1 cellular context compared by ENCODE assay signal in the genomic region with DNA sequence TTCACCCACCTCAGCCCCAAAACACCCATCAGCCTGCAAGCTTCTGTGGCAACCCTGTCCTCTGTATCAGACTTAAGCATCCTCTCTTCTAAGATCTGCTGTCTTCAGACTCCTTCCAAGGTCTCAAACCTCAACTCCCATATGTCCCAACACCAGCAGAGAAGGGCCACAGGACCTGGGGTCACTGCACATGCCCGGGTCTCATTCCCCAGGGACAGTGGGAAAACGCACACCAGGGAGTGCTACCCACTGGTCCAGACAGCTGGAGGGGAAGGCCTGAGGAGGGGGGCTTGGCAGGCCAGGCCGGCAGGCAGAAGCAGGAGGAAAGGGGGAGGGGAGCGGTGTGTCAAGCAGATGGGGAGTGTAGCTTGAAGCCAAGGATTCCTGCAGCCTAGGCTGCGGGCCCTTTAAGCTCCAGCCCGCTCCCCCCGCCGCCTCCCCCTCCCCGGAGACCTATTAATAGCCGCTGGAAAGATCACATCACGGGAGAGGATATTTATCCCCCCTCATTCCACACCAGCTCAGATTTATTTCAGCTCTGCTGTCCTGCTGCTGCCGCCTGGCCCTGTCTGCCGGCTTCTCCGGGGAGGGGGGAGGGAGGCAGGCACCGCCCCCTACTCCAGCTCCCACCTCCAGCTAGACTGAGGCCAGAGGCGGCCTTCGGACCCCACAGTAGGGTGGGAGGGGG.
TF ChIP-seq lines count a peak whose summit lies in the region.

No MANE protein-coding gene starts in this region.

TF ChIP-seq in HEK293, 187 proteins besides CTCF, POLR2A, EP300 and RAD21 (continued from another document and continues in another):
- TF ChIP-seq, protein P1, sequence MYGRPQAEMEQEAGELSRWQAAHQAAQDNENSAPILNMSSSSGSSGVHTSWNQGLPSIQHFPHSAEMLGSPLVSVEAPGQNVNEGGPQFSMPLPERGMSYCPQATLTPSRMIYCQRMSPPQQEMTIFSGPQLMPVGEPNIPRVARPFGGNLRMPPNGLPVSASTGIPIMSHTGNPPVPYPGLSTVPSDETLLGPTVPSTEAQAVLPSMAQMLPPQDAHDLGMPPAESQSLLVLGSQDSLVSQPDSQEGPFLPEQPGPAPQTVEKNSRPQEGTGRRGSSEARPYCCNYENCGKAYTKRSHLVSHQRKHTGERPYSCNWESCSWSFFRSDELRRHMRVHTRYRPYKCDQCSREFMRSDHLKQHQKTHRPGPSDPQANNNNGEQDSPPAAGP (tag by site-specific recombination; IDR thresholded peaks at IDR 0.05) = 0 out of 2 replicates have a peak, but pooled peaks have one; percentile 35
- TF ChIP-seq ZNF292 (tag by site-specific recombination; IDR thresholded peaks at IDR 0.05; ENCODE audit: borderline replicate concordance, low read depth) (no peak), SETDB1 (IDR thresholded peaks at IDR 0.05; ENCODE audit: insufficient read length, low read length) (no peak), BCL11B (tag by site-specific recombination; IDR thresholded peaks at IDR 0.05; ENCODE audit: low read depth) (no peak), ZSCAN23 (tag by site-specific recombination; IDR thresholded peaks at IDR 0.05) (no peak; the same call in 1 of the 2 replicates), SALL2 (tag by site-specific recombination; IDR thresholded peaks at IDR 0.05; ENCODE audit: borderline replicate concordance) (no peak), KLF1 (tag by site-specific recombination; IDR thresholded peaks at IDR 0.05) (no peak), ZNF660 (tag by site-specific recombination; IDR thresholded peaks at IDR 0.05) (no peak), ZNF174 (tag by site-specific recombination; IDR thresholded peaks at IDR 0.05) (no peak), ZNF202 (tag by site-specific recombination; IDR thresholded peaks at IDR 0.05; ENCODE audit: borderline replicate concordance) (no peak), MYNN (tag by site-specific recombination; IDR thresholded peaks at IDR 0.05; ENCODE audit: borderline replicate concordance) (no peak), ZNF341 (tag by site-specific recombination; IDR thresholded peaks at IDR 0.05; ENCODE audit: low read depth) (peak; percentile 79), KLF7 (tag by site-specific recombination; IDR thresholded peaks at IDR 0.05; ENCODE audit: borderline replicate concordance) (no peak), ZBTB21 (tag by site-specific recombination; IDR thresholded peaks at IDR 0.05) (no peak), YY1 (tag by site-specific recombination; IDR thresholded peaks at IDR 0.05) (no peak), ZNF596 (tag by site-specific recombination; IDR thresholded peaks at IDR 0.05) (no peak), ZNF610 (tag by site-specific recombination; IDR thresholded peaks at IDR 0.05; ENCODE audit: borderline replicate concordance) (no peak), KLF16 (tag by site-specific recombination; IDR thresholded peaks at IDR 0.05) (no peak), ZNF37A (tag by site-specific recombination; IDR thresholded peaks at IDR 0.05) (no peak), ZNF558 (tag by site-specific recombination; IDR thresholded peaks at IDR 0.05) (no peak), ZNF335 (tag by site-specific recombination; conservative IDR thresholded peaks at IDR 0.05) (no peak), IKZF3 (tag by site-specific recombination; IDR thresholded peaks at IDR 0.05) (peak; percentile 47), ZNF571 (tag by site-specific recombination; IDR thresholded peaks at IDR 0.05) (no peak), ZEB2 (tag by site-specific recombination; IDR thresholded peaks at IDR 0.05) (peak; percentile 40; the same call in 1 of the 2 replicates), ZNF133 (tag by site-specific recombination; IDR thresholded peaks at IDR 0.05) (no peak), RBAK (tag by site-specific recombination; IDR thresholded peaks at IDR 0.05) (no peak), ZNF140 (tag by site-specific recombination; IDR thresholded peaks at IDR 0.05) (no peak), MEIS1 (CRISPR knock-in tag; IDR thresholded peaks at IDR 0.05; ENCODE audit: borderline replicate concordance) (no peak), ZNF366 (tag by site-specific recombination; conservative IDR thresholded peaks at IDR 0.05) (peak; percentile 53; the same call in 1 of the 2 replicates), ZNF560 (tag by site-specific recombination; IDR thresholded peaks at IDR 0.05; ENCODE audit: borderline replicate concordance) (no peak), ZNF600 (tag by site-specific recombination; IDR thresholded peaks at IDR 0.05) (peak; percentile 47; the same call in 1 of the 2 replicates), ZBTB7A (tag by site-specific recombination; IDR thresholded peaks at IDR 0.05; ENCODE audit: low read depth) (no peak), ZNF473 (tag by site-specific recombination; IDR thresholded peaks at IDR 0.05) (no peak), ZBTB20 (tag by site-specific recombination; IDR thresholded peaks at IDR 0.05) (peak; percentile 50), ZBTB8A (tag by site-specific recombination; IDR thresholded peaks at IDR 0.05) (no peak), ZNF837 (tag by site-specific recombination; IDR thresholded peaks at IDR 0.05) (no peak), ZNF155 (tag by site-specific recombination; IDR thresholded peaks at IDR 0.05) (no peak), FEZF1 (tag by site-specific recombination; IDR thresholded peaks at IDR 0.05) (no peak), ZNF585B (tag by site-specific recombination; IDR thresholded peaks at IDR 0.05) (no peak)
- TF ChIP-seq, protein P2, sequence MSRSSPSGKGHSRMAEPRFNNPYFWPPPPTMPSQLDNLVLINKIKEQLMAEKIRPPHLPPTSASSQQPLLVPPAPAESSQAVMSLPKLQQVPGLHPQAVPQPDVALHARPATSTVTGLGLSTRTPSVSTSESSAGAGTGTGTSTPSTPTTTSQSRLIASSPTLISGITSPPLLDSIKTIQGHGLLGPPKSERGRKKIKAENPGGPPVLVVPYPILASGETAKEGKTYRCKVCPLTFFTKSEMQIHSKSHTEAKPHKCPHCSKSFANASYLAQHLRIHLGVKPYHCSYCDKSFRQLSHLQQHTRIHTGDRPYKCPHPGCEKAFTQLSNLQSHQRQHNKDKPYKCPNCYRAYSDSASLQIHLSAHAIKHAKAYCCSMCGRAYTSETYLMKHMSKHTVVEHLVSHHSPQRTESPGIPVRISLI (tag by site-specific recombination; IDR thresholded peaks at IDR 0.05) = no peak
- TF ChIP-seq, protein P3, sequence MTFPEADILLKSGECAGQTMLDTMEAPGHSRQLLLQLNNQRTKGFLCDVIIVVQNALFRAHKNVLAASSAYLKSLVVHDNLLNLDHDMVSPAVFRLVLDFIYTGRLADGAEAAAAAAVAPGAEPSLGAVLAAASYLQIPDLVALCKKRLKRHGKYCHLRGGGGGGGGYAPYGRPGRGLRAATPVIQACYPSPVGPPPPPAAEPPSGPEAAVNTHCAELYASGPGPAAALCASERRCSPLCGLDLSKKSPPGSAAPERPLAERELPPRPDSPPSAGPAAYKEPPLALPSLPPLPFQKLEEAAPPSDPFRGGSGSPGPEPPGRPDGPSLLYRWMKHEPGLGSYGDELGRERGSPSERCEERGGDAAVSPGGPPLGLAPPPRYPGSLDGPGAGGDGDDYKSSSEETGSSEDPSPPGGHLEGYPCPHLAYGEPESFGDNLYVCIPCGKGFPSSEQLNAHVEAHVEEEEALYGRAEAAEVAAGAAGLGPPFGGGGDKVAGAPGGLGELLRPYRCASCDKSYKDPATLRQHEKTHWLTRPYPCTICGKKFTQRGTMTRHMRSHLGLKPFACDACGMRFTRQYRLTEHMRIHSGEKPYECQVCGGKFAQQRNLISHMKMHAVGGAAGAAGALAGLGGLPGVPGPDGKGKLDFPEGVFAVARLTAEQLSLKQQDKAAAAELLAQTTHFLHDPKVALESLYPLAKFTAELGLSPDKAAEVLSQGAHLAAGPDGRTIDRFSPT (tag by site-specific recombination; IDR thresholded peaks at IDR 0.05) = no peak
- TF ChIP-seq, protein P4, sequence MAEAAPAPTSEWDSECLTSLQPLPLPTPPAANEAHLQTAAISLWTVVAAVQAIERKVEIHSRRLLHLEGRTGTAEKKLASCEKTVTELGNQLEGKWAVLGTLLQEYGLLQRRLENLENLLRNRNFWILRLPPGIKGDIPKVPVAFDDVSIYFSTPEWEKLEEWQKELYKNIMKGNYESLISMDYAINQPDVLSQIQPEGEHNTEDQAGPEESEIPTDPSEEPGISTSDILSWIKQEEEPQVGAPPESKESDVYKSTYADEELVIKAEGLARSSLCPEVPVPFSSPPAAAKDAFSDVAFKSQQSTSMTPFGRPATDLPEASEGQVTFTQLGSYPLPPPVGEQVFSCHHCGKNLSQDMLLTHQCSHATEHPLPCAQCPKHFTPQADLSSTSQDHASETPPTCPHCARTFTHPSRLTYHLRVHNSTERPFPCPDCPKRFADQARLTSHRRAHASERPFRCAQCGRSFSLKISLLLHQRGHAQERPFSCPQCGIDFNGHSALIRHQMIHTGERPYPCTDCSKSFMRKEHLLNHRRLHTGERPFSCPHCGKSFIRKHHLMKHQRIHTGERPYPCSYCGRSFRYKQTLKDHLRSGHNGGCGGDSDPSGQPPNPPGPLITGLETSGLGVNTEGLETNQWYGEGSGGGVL (tag by site-specific recombination; IDR thresholded peaks at IDR 0.05) = peak; percentile 90
- TF ChIP-seq, protein P5, sequence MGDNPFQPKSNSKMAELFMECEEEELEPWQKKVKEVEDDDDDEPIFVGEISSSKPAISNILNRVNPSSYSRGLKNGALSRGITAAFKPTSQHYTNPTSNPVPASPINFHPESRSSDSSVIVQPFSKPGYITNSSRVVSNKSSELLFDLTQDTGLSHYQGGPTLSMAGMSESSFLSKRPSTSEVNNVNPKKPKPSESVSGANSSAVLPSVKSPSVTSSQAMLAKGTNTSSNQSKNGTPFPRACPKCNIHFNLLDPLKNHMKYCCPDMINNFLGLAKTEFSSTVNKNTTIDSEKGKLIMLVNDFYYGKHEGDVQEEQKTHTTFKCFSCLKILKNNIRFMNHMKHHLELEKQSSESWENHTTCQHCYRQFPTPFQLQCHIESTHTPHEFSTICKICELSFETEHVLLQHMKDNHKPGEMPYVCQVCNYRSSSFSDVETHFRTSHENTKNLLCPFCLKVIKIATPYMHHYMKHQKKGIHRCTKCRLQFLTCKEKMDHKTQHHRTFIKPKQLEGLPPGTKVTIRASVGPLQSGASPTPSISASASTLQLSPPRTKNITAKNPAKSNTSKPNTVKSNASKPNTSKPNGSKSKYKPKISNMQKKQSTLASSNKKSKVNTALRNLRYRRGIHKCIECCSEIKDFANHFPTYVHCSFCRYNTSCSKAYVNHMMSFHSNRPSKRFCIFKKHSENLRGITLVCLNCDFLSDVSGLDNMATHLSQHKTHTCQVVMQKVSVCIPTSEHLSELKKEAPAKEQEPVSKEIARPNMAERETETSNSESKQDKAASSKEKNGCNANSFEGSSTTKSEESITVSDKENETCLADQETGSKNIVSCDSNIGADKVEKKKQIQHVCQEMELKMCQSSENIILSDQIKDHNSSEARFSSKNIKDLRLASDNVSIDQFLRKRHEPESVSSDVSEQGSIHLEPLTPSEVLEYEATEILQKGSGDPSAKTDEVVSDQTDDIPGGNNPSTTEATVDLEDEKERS (tag by site-specific recombination; IDR thresholded peaks at IDR 0.05) = no peak
- TF ChIP-seq, protein P6, sequence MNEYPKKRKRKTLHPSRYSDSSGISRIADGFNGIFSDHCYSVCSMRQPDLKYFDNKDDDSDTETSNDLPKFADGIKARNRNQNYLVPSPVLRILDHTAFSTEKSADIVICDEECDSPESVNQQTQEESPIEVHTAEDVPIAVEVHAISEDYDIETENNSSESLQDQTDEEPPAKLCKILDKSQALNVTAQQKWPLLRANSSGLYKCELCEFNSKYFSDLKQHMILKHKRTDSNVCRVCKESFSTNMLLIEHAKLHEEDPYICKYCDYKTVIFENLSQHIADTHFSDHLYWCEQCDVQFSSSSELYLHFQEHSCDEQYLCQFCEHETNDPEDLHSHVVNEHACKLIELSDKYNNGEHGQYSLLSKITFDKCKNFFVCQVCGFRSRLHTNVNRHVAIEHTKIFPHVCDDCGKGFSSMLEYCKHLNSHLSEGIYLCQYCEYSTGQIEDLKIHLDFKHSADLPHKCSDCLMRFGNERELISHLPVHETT (tag by site-specific recombination; IDR thresholded peaks at IDR 0.05) = no peak
- TF ChIP-seq, protein P7, sequence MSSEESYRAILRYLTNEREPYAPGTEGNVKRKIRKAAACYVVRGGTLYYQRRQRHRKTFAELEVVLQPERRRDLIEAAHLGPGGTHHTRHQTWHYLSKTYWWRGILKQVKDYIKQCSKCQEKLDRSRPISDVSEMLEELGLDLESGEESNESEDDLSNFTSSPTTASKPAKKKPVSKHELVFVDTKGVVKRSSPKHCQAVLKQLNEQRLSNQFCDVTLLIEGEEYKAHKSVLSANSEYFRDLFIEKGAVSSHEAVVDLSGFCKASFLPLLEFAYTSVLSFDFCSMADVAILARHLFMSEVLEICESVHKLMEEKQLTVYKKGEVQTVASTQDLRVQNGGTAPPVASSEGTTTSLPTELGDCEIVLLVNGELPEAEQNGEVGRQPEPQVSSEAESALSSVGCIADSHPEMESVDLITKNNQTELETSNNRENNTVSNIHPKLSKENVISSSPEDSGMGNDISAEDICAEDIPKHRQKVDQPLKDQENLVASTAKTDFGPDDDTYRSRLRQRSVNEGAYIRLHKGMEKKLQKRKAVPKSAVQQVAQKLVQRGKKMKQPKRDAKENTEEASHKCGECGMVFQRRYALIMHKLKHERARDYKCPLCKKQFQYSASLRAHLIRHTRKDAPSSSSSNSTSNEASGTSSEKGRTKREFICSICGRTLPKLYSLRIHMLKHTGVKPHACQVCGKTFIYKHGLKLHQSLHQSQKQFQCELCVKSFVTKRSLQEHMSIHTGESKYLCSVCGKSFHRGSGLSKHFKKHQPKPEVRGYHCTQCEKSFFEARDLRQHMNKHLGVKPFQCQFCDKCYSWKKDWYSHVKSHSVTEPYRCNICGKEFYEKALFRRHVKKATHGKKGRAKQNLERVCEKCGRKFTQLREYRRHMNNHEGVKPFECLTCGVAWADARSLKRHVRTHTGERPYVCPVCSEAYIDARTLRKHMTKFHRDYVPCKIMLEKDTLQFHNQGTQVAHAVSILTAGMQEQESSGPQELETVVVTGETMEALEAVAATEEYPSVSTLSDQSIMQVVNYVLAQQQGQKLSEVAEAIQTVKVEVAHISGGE (tag by site-specific recombination; conservative IDR thresholded peaks at IDR 0.05; ENCODE audit: low read depth) = no peak
- TF ChIP-seq, protein P8, sequence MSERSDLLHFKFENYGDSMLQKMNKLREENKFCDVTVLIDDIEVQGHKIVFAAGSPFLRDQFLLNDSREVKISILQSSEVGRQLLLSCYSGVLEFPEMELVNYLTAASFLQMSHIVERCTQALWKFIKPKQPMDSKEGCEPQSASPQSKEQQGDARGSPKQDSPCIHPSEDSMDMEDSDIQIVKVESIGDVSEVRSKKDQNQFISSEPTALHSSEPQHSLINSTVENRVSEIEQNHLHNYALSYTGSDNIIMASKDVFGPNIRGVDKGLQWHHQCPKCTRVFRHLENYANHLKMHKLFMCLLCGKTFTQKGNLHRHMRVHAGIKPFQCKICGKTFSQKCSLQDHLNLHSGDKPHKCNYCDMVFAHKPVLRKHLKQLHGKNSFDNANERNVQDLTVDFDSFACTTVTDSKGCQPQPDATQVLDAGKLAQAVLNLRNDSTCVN (tag by site-specific recombination; optimal IDR thresholded peaks at IDR 0.05) = peak; percentile 13
- TF ChIP-seq, protein P9, sequence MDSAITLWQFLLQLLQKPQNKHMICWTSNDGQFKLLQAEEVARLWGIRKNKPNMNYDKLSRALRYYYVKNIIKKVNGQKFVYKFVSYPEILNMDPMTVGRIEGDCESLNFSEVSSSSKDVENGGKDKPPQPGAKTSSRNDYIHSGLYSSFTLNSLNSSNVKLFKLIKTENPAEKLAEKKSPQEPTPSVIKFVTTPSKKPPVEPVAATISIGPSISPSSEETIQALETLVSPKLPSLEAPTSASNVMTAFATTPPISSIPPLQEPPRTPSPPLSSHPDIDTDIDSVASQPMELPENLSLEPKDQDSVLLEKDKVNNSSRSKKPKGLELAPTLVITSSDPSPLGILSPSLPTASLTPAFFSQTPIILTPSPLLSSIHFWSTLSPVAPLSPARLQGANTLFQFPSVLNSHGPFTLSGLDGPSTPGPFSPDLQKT (IDR thresholded peaks at IDR 0.05; ENCODE audit: borderline replicate concordance, low read depth, low read length) = no peak
